9 cellular contexts compared by ENCODE assay signal in genomic region chr5:141513627-141514329, GRCh38. TPM values are rescaled to one million over a fixed set of nuclear protein-coding genes. Genes with fewer than 3 reads are reported as not detected.
DNase-seq lines count a peak whose midpoint lies in the region; TF ChIP-seq lines count a peak whose summit lies in the region.
"Had no signal": no experiment of that assay in that cellular context is flagged by ENCODE, and none has a peak within 500 bp of the region (broad histone marks: within the 10 kb centered on the region; RNA-seq: fewer than 3 reads in every experiment).

No MANE protein-coding gene starts in this region.

- H3K18ac ChIP-seq in H9 (ENCODE audit: insufficient read length, low read depth, low read length), result peak overlapping the region; percentile 55

- H3K79me2 ChIP-seq in H9 (ENCODE audit: insufficient read depth, low read length), result no peaks in the 10 kb centered on the region

- no peaks in the 10 kb centered on the region; the same call in 1 of the 2 replicates for H3K4me1 ChIP-seq in H9 (ENCODE audit: insufficient read depth, low read length)
- H3K4me1 ChIP-seq in esophagus (ENCODE audit: control insufficient read depth in 2 of 2, insufficient read depth in 2 of 2, low read length in 1 of 2), result peaks cover 16 to 17% of the 10 kb centered on the region in 2 donors
- peaks cover 6 to 22% of the 10 kb centered on the region in 2 donors for H3K4me1 ChIP-seq in mucosa of rectum (ENCODE audit: control insufficient read depth in 2 of 2, insufficient read depth in 2 of 2, low read length in 2 of 2)

- peaks cover 17% of the 10 kb centered on the region for H3K23me2 ChIP-seq in H9 (ENCODE audit: insufficient read length, low read depth, low read length, poor library complexity, severe bottlenecking)

- no peaks in the 10 kb centered on the region for H4K20me1 ChIP-seq in H9 (ENCODE audit: control insufficient read depth, insufficient read depth, insufficient read length)

- no peak overlapping the region for H2BK12ac ChIP-seq in H9 (ENCODE audit: insufficient read length, low read depth, low read length)

- no peak overlapping the region for H4K91ac ChIP-seq in H9 (ENCODE audit: insufficient read length, low read depth, low read length)

- no peak overlapping the region for H3K27ac ChIP-seq in H9 (ENCODE audit: insufficient read length, low read depth, low read length)
- H3K27ac ChIP-seq in esophagus (ENCODE audit: low read depth in 2 of 2, low read length in 1 of 2), result peak overlapping the region; percentile 93 to 97
- H3K27ac ChIP-seq in mucosa of rectum (ENCODE audit: low read depth in 2 of 2, low read length in 2 of 2), result peak overlapping the region; percentile 47 to 68
- H3K27ac ChIP-seq: KMS-11 had no signal

- no peak overlapping the region for H2AK5ac ChIP-seq in H9 (ENCODE audit: insufficient read length, low read length)

- peaks cover 40 to 52% of the 10 kb centered on the region in 2 experiments for H3K4me1 Mint-ChIP-seq in H9

- H3K36me3 ChIP-seq in esophagus (ENCODE audit: control insufficient read depth in 2 of 2, insufficient read depth in 2 of 2, low read length in 1 of 2), result peaks cover 9 to 31% of the 10 kb centered on the region in 2 donors
- peaks cover 14 to 31% of the 10 kb centered on the region in 2 donors for H3K36me3 ChIP-seq in mucosa of rectum (ENCODE audit: control insufficient read depth in 2 of 2, insufficient read depth in 2 of 2, low read length in 2 of 2)

- H3K23ac ChIP-seq in H9 (ENCODE audit: insufficient read length, low read depth, low read length), result no peak overlapping the region

- no peak overlapping the region for H2BK5ac ChIP-seq in H9 (ENCODE audit: insufficient read length, low read length)

- H3K36me3 Mint-ChIP-seq in H9 (ENCODE audit: insufficient read depth in 1 of 3, low read depth in 3 of 3), result peaks cover 20 to 43% (median 30%) of the 10 kb centered on the region in 3 experiments

- no peaks in the 10 kb centered on the region; a peak in 1 of 5 replicates for H3K9me3 Mint-ChIP-seq in H9

- H3K4me3 ChIP-seq in esophagus (ENCODE audit: low read depth in 1 of 2, low read length in 2 of 2), result peak overlapping the region; percentile 42 to 58
- H3K4me3 ChIP-seq in mucosa of rectum (ENCODE audit: low read length in 2 of 2), result peak overlapping the region; percentile 59 to 75

- peaks cover 3% of the 10 kb centered on the region; the same call in 1 of the 2 replicates for H3K27me3 Mint-ChIP-seq in H9 (ENCODE audit: low read depth)

- no peak overlapping the region for H3K56ac ChIP-seq in H9 (ENCODE audit: insufficient read length, low read depth, low read length)

- peak overlapping the region; percentile 91 for H3K4me2 ChIP-seq in H9 (ENCODE audit: insufficient read depth, insufficient read length, low read length)
- H3K4me2 ChIP-seq: KMS-11 had no signal

- peak overlapping the region; percentile 90 to 96 (median 96) for H3K27ac Mint-ChIP-seq in H9

- H2BK120ac ChIP-seq in H9 (ENCODE audit: low read depth, low read length, poor library complexity, severe bottlenecking), result no peak overlapping the region

- H4K8ac ChIP-seq in H9 (replicated peaks; ENCODE audit: insufficient read length, low read depth, low read length), result no peak overlapping the region

- H3K79me1 ChIP-seq in H9 (ENCODE audit: insufficient read depth, low read depth, low read length, poor library complexity, severe bottlenecking), result no peaks in the 10 kb centered on the region

- no peak overlapping the region; the same call in 1 of the 2 replicates for H3K4ac ChIP-seq in H9 (ENCODE audit: low read depth, low read length)

- H4K5ac ChIP-seq in H9 (ENCODE audit: insufficient read length, low read depth, low read length), result no peak overlapping the region

- no peak overlapping the region for H2AFZ ChIP-seq in H9 (ENCODE audit: low read length)

- DNase-seq in DMS 273 (lab: John Stamatoyannopoulos, UW; ENCODE audit: unreplicated experiment) (peak; percentile 98), H9 (peak; percentile 85), NCI-H446 (lab: John Stamatoyannopoulos, UW) (peak; percentile 68 to 88), NOMO-1 treated with dmso at 0.1 percent for 144 hours (lab: John Stamatoyannopoulos, UW; ENCODE audit: unreplicated experiment) (no peak)
- peak; percentile 56 for DNase-seq in activated T-cell treated with anti-CD3 and anti-CD28 coated beads, Interleukin-2, amount 50 U/mL, for 1 hour
- DNase-seq in stimulated activated CD8-positive, alpha-beta memory T cell treated with anti-CD3 and anti-CD28 coated beads, Interleukin-4, amount 100 ng/mL, for 48 hours, result peak; percentile 80

- no peak overlapping the region for H2BK20ac ChIP-seq in H9 (ENCODE audit: low read depth, low read length, poor library complexity, severe bottlenecking)

- no peak overlapping the region for H2BK15ac ChIP-seq in H9 (ENCODE audit: low read depth, low read length)

- H3K14ac ChIP-seq in H9 (ENCODE audit: insufficient read depth, low read length), result peak overlapping the region; percentile 54

- no peaks in the 10 kb centered on the region for H3K9me3 ChIP-seq in H9 (ENCODE audit: control insufficient read depth, low read depth, low read length)
- no peaks in the 10 kb centered on the region for H3K9me3 ChIP-seq in esophagus (ENCODE audit: control insufficient read depth in 2 of 2, insufficient read depth in 1 of 2, low read depth in 1 of 2, low read length in 1 of 2)
- no peaks in the 10 kb centered on the region for H3K9me3 ChIP-seq in mucosa of rectum (ENCODE audit: control insufficient read depth in 2 of 2, low read length in 2 of 2)

- no peaks in the 10 kb centered on the region for H3K27me3 ChIP-seq in H9 (ENCODE audit: insufficient read depth, low read length)
- no peaks in the 10 kb centered on the region for H3K27me3 ChIP-seq in esophagus (ENCODE audit: control insufficient read depth in 1 of 2, insufficient read depth in 2 of 2, low read length in 2 of 2)
- no peaks in the 10 kb centered on the region for H3K27me3 ChIP-seq in mucosa of rectum (ENCODE audit: control insufficient read depth in 2 of 2, insufficient read depth in 2 of 2, low read length in 2 of 2)

- H3K9ac ChIP-seq in H9 (ENCODE audit: extremely low read depth, insufficient read length, low read length), result peak overlapping the region; percentile 21
- peak overlapping the region; percentile 47 to 61 for H3K9ac ChIP-seq in mucosa of rectum (ENCODE audit: low read depth in 1 of 2, low read length in 2 of 2)
- H3K9ac ChIP-seq: KMS-11 had no signal

- WGBS in H9 (ENCODE audit: extremely low coverage, insufficient read length, low lambda C conversion rate), result no CpG with 5 or more reads among the region's 29 CpGs
- WGBS in esophagus, 2 donors, result 4 to 19% methylated on average over 27 to 29 of the region's 29 CpGs

- TF ChIP-seq CTCF in H9 (conservative IDR thresholded peaks at IDR 0.05), result no peak

- peak overlapping the region; percentile 75 to 88 for H3K4me3 Mint-ChIP-seq in H9

- H3T11ph ChIP-seq in H9 (ENCODE audit: low read length), result no peak overlapping the region

RNA-seq across cellular contexts. Expression of gene PCDHGC5, which starts 24.9 kb away (rescaled TPM):
- 0.57 and 0.66 TPM in 2 replicates for total RNA-seq in H9 (2021)
- under 1 TPM; 0.05 to 0.43 TPM for polyA plus RNA-seq in esophagus

RNA-seq across cellular contexts. Expression of gene PCDHGC4, which starts 28.9 kb away (rescaled TPM):
- 4.0 and 4.3 TPM in 2 replicates for total RNA-seq in H9 (2021)
- polyA plus RNA-seq in esophagus, result under 1 TPM; 0.05 to 0.45 TPM

RNA-seq across cellular contexts. Expression of gene PCDHGC3, which starts 38.0 kb away (rescaled TPM):
- total RNA-seq in H9 (2021), result 19.8 and 22.6 TPM in 2 replicates
- polyA plus RNA-seq in esophagus, result 10 to 100 TPM; 25.8 to 32.1 TPM
